ENCODE assay signal across 1 cellular context in genomic region chr11:76148941-76149613, GRCh38.
TF ChIP-seq lines count a peak whose summit lies in the region.

No MANE protein-coding gene starts in this region.

TF ChIP-seq in HepG2, 621 proteins besides CTCF, POLR2A, EP300 and RAD21 (continued from another document and continues in another):
- TF ChIP-seq ZBTB33 (CRISPR knock-in tag; IDR thresholded peaks at IDR 0.05) (peak; percentile 8; the same call in 1 of the 2 replicates), SP2 (CRISPR knock-in tag; IDR thresholded peaks at IDR 0.05) (no peak), ZC3H4 (CRISPR knock-in tag; IDR thresholded peaks at IDR 0.05; ENCODE audit: borderline replicate concordance) (no peak), ZBTB14 (CRISPR knock-in tag; IDR thresholded peaks at IDR 0.05) (no peak), MAZ (IDR thresholded peaks at IDR 0.05; ENCODE audit: borderline replicate concordance, low read depth, low read length) (peak; percentile 58; the same call in 1 of the 2 replicates), MAZ (CRISPR knock-in tag; IDR thresholded peaks at IDR 0.05; ENCODE audit: low read depth) (no peak), TBX2 (CRISPR knock-in tag; IDR thresholded peaks at IDR 0.05; ENCODE audit: borderline replicate concordance) (peak; percentile 68; the same call in 1 of the 2 replicates), THRA (CRISPR knock-in tag; IDR thresholded peaks at IDR 0.05; ENCODE audit: borderline replicate concordance) (peak; percentile 74; the same call in 1 of the 2 replicates), ZNF33B (CRISPR knock-in tag; IDR thresholded peaks at IDR 0.05) (no peak), JUNB (CRISPR knock-in tag; IDR thresholded peaks at IDR 0.05; ENCODE audit: borderline replicate concordance) (peak; percentile 89), XRCC5 (optimal IDR thresholded peaks at IDR 0.05; ENCODE audit: low read length) (peak; percentile 20), ZNF83 (CRISPR knock-in tag; IDR thresholded peaks at IDR 0.05; ENCODE audit: borderline replicate concordance) (no peak), PAF1 (CRISPR knock-in tag; IDR thresholded peaks at IDR 0.05) (no peak), NBN (conservative IDR thresholded peaks at IDR 0.05) (no peak), CREM (IDR thresholded peaks at IDR 0.05) (peak; percentile 51; the same call in 1 of the 2 replicates), CREM (CRISPR knock-in tag; IDR thresholded peaks at IDR 0.05) (no peak), TCF7 (IDR thresholded peaks at IDR 0.05; ENCODE audit: low read depth) (peak; percentile 34; the same call in 1 of the 2 replicates), NRL (CRISPR knock-in tag; IDR thresholded peaks at IDR 0.05; ENCODE audit: borderline replicate concordance) (0 out of 2 replicates have a peak, but pooled peaks have one; percentile 0), ATF7 (IDR thresholded peaks at IDR 0.05) (no peak), ATF7 (CRISPR knock-in tag; IDR thresholded peaks at IDR 0.05) (0 out of 2 replicates have a peak, but pooled peaks have one; percentile 27), NPAS2 (CRISPR knock-in tag; IDR thresholded peaks at IDR 0.05; ENCODE audit: borderline replicate concordance) (no peak), ZFY (CRISPR knock-in tag; IDR thresholded peaks at IDR 0.05) (peak; percentile 41; the same call in 1 of the 2 replicates), GATAD2A (CRISPR knock-in tag; IDR thresholded peaks at IDR 0.05) (peak; percentile 50), MYC (CRISPR knock-in tag; IDR thresholded peaks at IDR 0.05; ENCODE audit: borderline replicate concordance) (peak; percentile 33; the same call in 1 of the 2 replicates), SALL1 (CRISPR knock-in tag; IDR thresholded peaks at IDR 0.05) (peak; percentile 87), HNRNPUL1 (IDR thresholded peaks at IDR 0.05; ENCODE audit: low read depth, low read length) (no peak), HNRNPL (IDR thresholded peaks at IDR 0.05; ENCODE audit: low read depth, low read length) (no peak), LCORL (IDR thresholded peaks at IDR 0.05) (no peak), LCORL (CRISPR knock-in tag; IDR thresholded peaks at IDR 0.05) (peak; percentile 16; the same call in 1 of the 2 replicates), CBFB (CRISPR knock-in tag; IDR thresholded peaks at IDR 0.05) (no peak), ZBTB40 (IDR thresholded peaks at IDR 0.05) (no peak), ZBTB40 (CRISPR knock-in tag; IDR thresholded peaks at IDR 0.05) (no peak), FOXA3 (CRISPR knock-in tag; IDR thresholded peaks at IDR 0.05) (peak; percentile 74), ZNF317 (CRISPR knock-in tag; IDR thresholded peaks at IDR 0.05) (no peak; the same call in 1 of the 2 replicates), ZIK1 (CRISPR knock-in tag; IDR thresholded peaks at IDR 0.05; ENCODE audit: borderline replicate concordance, low read depth) (0 out of 2 replicates have a peak, but pooled peaks have one; percentile 24), ARID3A (IDR thresholded peaks at IDR 0.05; ENCODE audit: low read depth, low read length) (peak; percentile 47; the same call in 1 of the 2 replicates), FOXA1 (IDR thresholded peaks at IDR 0.05) (no peak), FOXA1 (CRISPR knock-in tag; IDR thresholded peaks at IDR 0.05) (peak; percentile 59; the same call in 1 of the 2 replicates), PRMT3 (CRISPR knock-in tag; IDR thresholded peaks at IDR 0.05; ENCODE audit: borderline replicate concordance, low read depth) (no peak), KDM5B (CRISPR knock-in tag; IDR thresholded peaks at IDR 0.05; ENCODE audit: borderline replicate concordance) (0 out of 2 replicates have a peak, but pooled peaks have one; percentile 52), EEA1 (CRISPR knock-in tag; IDR thresholded peaks at IDR 0.05; ENCODE audit: borderline replicate concordance) (no peak)
- TF ChIP-seq, protein P1, sequence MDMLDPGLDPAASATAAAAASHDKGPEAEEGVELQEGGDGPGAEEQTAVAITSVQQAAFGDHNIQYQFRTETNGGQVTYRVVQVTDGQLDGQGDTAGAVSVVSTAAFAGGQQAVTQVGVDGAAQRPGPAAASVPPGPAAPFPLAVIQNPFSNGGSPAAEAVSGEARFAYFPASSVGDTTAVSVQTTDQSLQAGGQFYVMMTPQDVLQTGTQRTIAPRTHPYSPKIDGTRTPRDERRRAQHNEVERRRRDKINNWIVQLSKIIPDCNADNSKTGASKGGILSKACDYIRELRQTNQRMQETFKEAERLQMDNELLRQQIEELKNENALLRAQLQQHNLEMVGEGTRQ (IDR thresholded peaks at IDR 0.05; ENCODE audit: low read depth, low read length): peak; percentile 26; the same call in 1 of the 2 replicates
- TF ChIP-seq, protein P1 (CRISPR knock-in tag; IDR thresholded peaks at IDR 0.05; ENCODE audit: borderline replicate concordance): no peak
- TF ChIP-seq, protein P2, sequence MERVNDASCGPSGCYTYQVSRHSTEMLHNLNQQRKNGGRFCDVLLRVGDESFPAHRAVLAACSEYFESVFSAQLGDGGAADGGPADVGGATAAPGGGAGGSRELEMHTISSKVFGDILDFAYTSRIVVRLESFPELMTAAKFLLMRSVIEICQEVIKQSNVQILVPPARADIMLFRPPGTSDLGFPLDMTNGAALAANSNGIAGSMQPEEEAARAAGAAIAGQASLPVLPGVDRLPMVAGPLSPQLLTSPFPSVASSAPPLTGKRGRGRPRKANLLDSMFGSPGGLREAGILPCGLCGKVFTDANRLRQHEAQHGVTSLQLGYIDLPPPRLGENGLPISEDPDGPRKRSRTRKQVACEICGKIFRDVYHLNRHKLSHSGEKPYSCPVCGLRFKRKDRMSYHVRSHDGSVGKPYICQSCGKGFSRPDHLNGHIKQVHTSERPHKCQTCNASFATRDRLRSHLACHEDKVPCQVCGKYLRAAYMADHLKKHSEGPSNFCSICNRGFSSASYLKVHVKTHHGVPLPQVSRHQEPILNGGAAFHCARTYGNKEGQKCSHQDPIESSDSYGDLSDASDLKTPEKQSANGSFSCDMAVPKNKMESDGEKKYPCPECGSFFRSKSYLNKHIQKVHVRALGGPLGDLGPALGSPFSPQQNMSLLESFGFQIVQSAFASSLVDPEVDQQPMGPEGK (CRISPR knock-in tag; IDR thresholded peaks at IDR 0.05): peak; percentile 48
